In genomic region chr7:132182992-132183391, GRCh38 we compare ENCODE assay signal across 19 cellular contexts.
DNase-seq lines count a peak whose midpoint lies in the region; ATAC-seq and TF ChIP-seq lines count a peak whose summit lies in the region.
"Had no signal": no experiment of that assay in that cellular context is flagged by ENCODE, and none has a peak within 500 bp of the region (broad histone marks: within the 10 kb centered on the region; RNA-seq: fewer than 3 reads in every experiment).

No MANE protein-coding gene starts in this region.

- intact Hi-C loops in posterior vena cava (cut with DNase I) = no loop called here

- ATAC-seq in HG02870 (IDR thresholded peaks at IDR 0.05; ENCODE audit: unreplicated experiment) (no peak), GM18505 (IDR thresholded peaks at IDR 0.05; ENCODE audit: unreplicated experiment) (no peak), GM18520 (IDR thresholded peaks at IDR 0.05; ENCODE audit: unreplicated experiment) (no peak)
- ATAC-seq: HCT116 had no signal

- TF ChIP-seq POLR2A in GM18505 (IDR thresholded peaks at IDR 0.05; ENCODE audit: borderline replicate concordance, extremely low read depth, insufficient read depth, insufficient read length) = no peak

- DNase-seq in Ammon's horn (ENCODE audit: low spot score) (peak; percentile 46), posterior vena cava (ENCODE audit: low spot score) (peak; percentile 23), superior temporal gyrus (ENCODE audit: extremely low spot score) (peak; percentile 23)
- DNase-seq: AML-193; C1 segment of cervical spinal cord; Calu3; CD4-positive, alpha-beta memory T cell; COR-L47; DMS53; DMS79 treated with DMSO at 0.1 percent for 48 hours; GF-D8; GM23248; H9 had no signal

- H3K27ac ChIP-seq in cingulate gyrus (ENCODE audit: low read depth, low read length) = peak overlapping the region; percentile 47
- H3K27ac ChIP-seq: 22Rv1, GM23248 had no signal
